10 cellular contexts compared by ENCODE assay signal in the genomic region with DNA sequence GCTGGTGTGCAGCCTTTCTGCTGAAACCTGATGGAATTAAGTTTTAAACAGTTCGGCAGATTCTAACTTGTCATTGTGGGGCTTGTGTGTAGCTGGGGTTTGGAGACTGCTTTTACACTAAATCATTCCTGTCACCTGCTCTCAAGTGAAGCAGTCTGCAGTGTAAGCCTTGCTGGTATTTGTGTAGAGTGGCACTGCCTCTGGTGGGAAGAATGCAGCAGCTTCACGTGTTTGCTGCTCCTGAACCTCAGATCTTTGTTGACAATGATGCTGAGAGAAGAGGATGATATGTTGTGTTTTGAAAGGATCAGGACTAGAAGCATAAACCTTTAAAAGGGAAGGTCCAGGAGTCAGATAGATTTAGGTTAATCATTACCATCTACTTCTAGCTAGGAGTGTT.
DNase-seq lines count a peak whose midpoint lies in the region; TF ChIP-seq lines count a peak whose summit lies in the region.
"Had no signal": no experiment of that assay in that cellular context is flagged by ENCODE, and none has a peak within 500 bp of the region (broad histone marks: within the 10 kb centered on the region; RNA-seq: fewer than 3 reads in every experiment).

No MANE protein-coding gene starts in this region.

- H3K4me3 ChIP-seq in NT2/D1 (ENCODE audit: insufficient read length, low read depth) (no peak overlapping the region), foreskin fibroblast (ENCODE audit: low read depth in 1 of 2, low read length in 2 of 2) (no peak overlapping the region), osteoblast (ENCODE audit: insufficient read depth, low read length) (no peak overlapping the region)
- H3K4me3 ChIP-seq: coronary artery, uterus had no signal

- H3K4me1 ChIP-seq in NT2/D1 (ENCODE audit: insufficient read depth, insufficient read length) = no peaks in the 10 kb centered on the region
- peaks cover 16% of the 10 kb centered on the region for H3K4me1 ChIP-seq in osteoblast (ENCODE audit: insufficient read depth, low read length)
- H3K4me1 ChIP-seq: uterus had no signal

- H3K27me3 ChIP-seq in NT2/D1 (ENCODE audit: insufficient read depth, insufficient read length) (no peaks in the 10 kb centered on the region), osteoblast (ENCODE audit: insufficient read depth, low read length) (no peaks in the 10 kb centered on the region)
- H3K27me3 ChIP-seq: uterus had no signal

- no peak overlapping the region for H2AFZ ChIP-seq in osteoblast (ENCODE audit: low read length)

- H4K20me1 ChIP-seq in osteoblast (ENCODE audit: insufficient read depth, low read length) = no peaks in the 10 kb centered on the region

- no peaks in the 10 kb centered on the region for H3K79me2 ChIP-seq in osteoblast (ENCODE audit: insufficient read depth, low read length)

- H3K9ac ChIP-seq in NT2/D1 (ENCODE audit: insufficient read length, low read depth) = no peak overlapping the region

- no peak overlapping the region for H3K27ac ChIP-seq in osteoblast (ENCODE audit: low read depth, low read length)
- H3K27ac ChIP-seq: coronary artery, uterus had no signal

- H3K9me3 ChIP-seq in NT2/D1 (ENCODE audit: insufficient read depth, low read length) = no peaks in the 10 kb centered on the region
- no peaks in the 10 kb centered on the region for H3K9me3 ChIP-seq in osteoblast (ENCODE audit: low read depth, low read length)
- H3K9me3 ChIP-seq: uterus had no signal

- peaks cover 4% of the 10 kb centered on the region for H3K36me3 ChIP-seq in NT2/D1 (ENCODE audit: insufficient read depth, insufficient read length, low read length)
- H3K36me3 ChIP-seq in osteoblast (ENCODE audit: insufficient read depth, low read length) = no peaks in the 10 kb centered on the region
- H3K36me3 ChIP-seq: uterus had no signal

- DNase-seq in DMS53 treated with DMSO at 0.1 percent for 48 hours (lab: John Stamatoyannopoulos, UW; ENCODE audit: unreplicated experiment) (peak; percentile 49), NT2/D1 (ENCODE audit: low read depth, low spot score) (peak; percentile 49), foreskin fibroblast (no peak), osteoblast (ENCODE audit: insufficient read length, low spot score, missing footprints) (peak; percentile 43), NCI-H1694 (lab: John Stamatoyannopoulos, UW) (no peak), midbrain (lab: John Stamatoyannopoulos, UW) (no peak)
- DNase-seq in activated CD8-positive, alpha-beta memory T cell treated with anti-CD3 and anti-CD28 coated beads, Interleukin-2, amount 50 U/mL, for 48 hours = no peak
- DNase-seq: stimulated activated CD4-positive, alpha-beta T cell treated with anti-CD3 and anti-CD28 coated beads, Interleukin-2, amount 100 ng/mL, for 48 hours; uterus had no signal

- H3K4me2 ChIP-seq in osteoblast (ENCODE audit: insufficient read depth, low read length) = no peak overlapping the region

- peak; percentile 50 for TF ChIP-seq CTCF in foreskin fibroblast (IDR thresholded peaks at IDR 0.05; ENCODE audit: low read depth, low read length)
- TF ChIP-seq CTCF in osteoblast (IDR thresholded peaks at IDR 0.05; ENCODE audit: extremely low read depth, low read depth, low read length) = peak; percentile 49

Comparison
In these comparisons a context has a peak if more than half of its experiments do, and no peak if none do; other contexts are left out.
1. DNase-seq: peak in DMS53 treated with DMSO at 0.1 percent for 48 hours (single experiment), NT2/D1 (single experiment) and osteoblast (single experiment); none in foreskin fibroblast (0 of 2), NCI-H1694 (single experiment), midbrain (single experiment) and activated CD8-positive, alpha-beta memory T cell treated with anti-CD3 and anti-CD28 coated beads, Interleukin-2, amount 50 U/mL, for 48 hours (single experiment).